11 cellular contexts compared by ENCODE assay signal in genomic region chr5:7816535-7816901, GRCh38. TPM values are rescaled to one million over a fixed set of nuclear protein-coding genes. Genes with fewer than 3 reads are reported as not detected.
DNase-seq lines count a peak whose midpoint lies in the region; ATAC-seq and TF ChIP-seq lines count a peak whose summit lies in the region.
"Had no signal": no experiment of that assay in that cellular context is flagged by ENCODE, and none has a peak within 500 bp of the region (broad histone marks: within the 10 kb centered on the region; RNA-seq: fewer than 3 reads in every experiment).

No MANE protein-coding gene starts in this region.

- peak overlapping the region; percentile 95 for H2AFZ ChIP-seq in neural progenitor cell (replicated peaks)

- POLR2A ChIA-PET in Panc1 (lab: Charles Lee) = no interaction called here

- TF ChIP-seq CTCF in Panc1 (IDR thresholded peaks at IDR 0.05) = no peak; the same call in none of the 2 replicates
- TF ChIP-seq CTCF in neural progenitor cell (IDR thresholded peaks at IDR 0.05) = no peak

- no peaks in the 10 kb centered on the region for H3K9me3 Mint-ChIP-seq in neural progenitor cell
- H3K9me3 Mint-ChIP-seq: naive thymus-derived CD8-positive, alpha-beta T cell; T-cell had no signal

- H3K27me3 ChIP-seq in Panc1 (ENCODE audit: control insufficient read depth, insufficient read depth, low read length) (peaks cover 11% of the 10 kb centered on the region), neural progenitor cell (no peaks in the 10 kb centered on the region)

- BruUV-seq in Panc1 (replicated peaks; lab: Mats Ljungman, UMichigan) = no TSS peak

- no peak overlapping the region for H3K27ac ChIP-seq in Panc1 (ENCODE audit: low read length)
- peak overlapping the region; percentile 30 for H3K27ac ChIP-seq in neural progenitor cell

- H3K79me2 ChIP-seq in neural progenitor cell (ENCODE audit: low read depth) = no peaks in the 10 kb centered on the region

- H4K20me1 ChIP-seq in neural progenitor cell (ENCODE audit: low read depth) = no peaks in the 10 kb centered on the region

- no peaks in the 10 kb centered on the region for H3K9me3 ChIP-seq in Panc1 (ENCODE audit: control insufficient read depth, insufficient read depth, low read depth, low read length)
- no peaks in the 10 kb centered on the region for H3K9me3 ChIP-seq in neural progenitor cell (ENCODE audit: low read depth)

- in situ Hi-C loops in Panc1 (cut with HindIII; ENCODE audit: low pct_unique_long_range_greater_than_20kb, low sequenced_read_pairs) = no loop called here

- intact Hi-C loops in Panc1 (cut with micrococcal nuclease; ENCODE audit: unreplicated experiment) = no loop called here

- CTCF ChIA-PET in Panc1 (lab: Charles Lee) = interaction anchor here (0.6 kb wide), 1 partner anchor 44 kb away, joined by 3 read pairs; no protein-coding TSS in a partner anchor

- no peaks in the 10 kb centered on the region for H3K36me3 Mint-ChIP-seq in neural progenitor cell
- H3K36me3 Mint-ChIP-seq: naive thymus-derived CD8-positive, alpha-beta T cell; T-cell had no signal

- H3F3A ChIP-seq in neural progenitor cell (ENCODE audit: low read depth) = peaks cover 23% of the 10 kb centered on the region

- H3K4me1 ChIP-seq in Panc1 (ENCODE audit: control insufficient read depth, insufficient read depth, low read length) (no peaks in the 10 kb centered on the region), neural progenitor cell (peaks cover 13% of the 10 kb centered on the region)

- no peak overlapping the region for H3K9ac ChIP-seq in neural progenitor cell

- H3K27ac Mint-ChIP-seq in neural progenitor cell = peak overlapping the region; percentile 84
- H3K27ac Mint-ChIP-seq: T-cell had no signal

- no peak for DNase-seq in Panc1 (ENCODE audit: low read depth, low spot score)
- peak; percentile 79 for DNase-seq in neural progenitor cell (ENCODE audit: low spot score)
- no peak for DNase-seq in HUDEP-2 (lab: John Stamatoyannopoulos, UW; ENCODE audit: unreplicated experiment in 76 of 76)
- DNase-seq: cerebellar nuclear complex had no signal

- H3K4me1 Mint-ChIP-seq in neural progenitor cell = peaks cover 36% of the 10 kb centered on the region

- peak overlapping the region; percentile 66 for H3K4me2 ChIP-seq in neural progenitor cell

- H3K4me3 Mint-ChIP-seq in neural progenitor cell = no peak overlapping the region
- H3K4me3 Mint-ChIP-seq: naive thymus-derived CD8-positive, alpha-beta T cell; T-cell had no signal

- peaks cover 4% of the 10 kb centered on the region for H3K27me3 Mint-ChIP-seq in neural progenitor cell (ENCODE audit: insufficient read depth, low read depth)

- no peaks in the 10 kb centered on the region for H3K36me3 ChIP-seq in Panc1 (ENCODE audit: control insufficient read depth, insufficient read depth, low read length)
- H3K36me3 ChIP-seq in neural progenitor cell = no peaks in the 10 kb centered on the region

- ATAC-seq in GM19328 (IDR thresholded peaks at IDR 0.05; ENCODE audit: unreplicated experiment) (peak; percentile 4), HG02885 (IDR thresholded peaks at IDR 0.05; ENCODE audit: poor library complexity, unreplicated experiment) (peak; percentile 4), Panc1 (peak; percentile 67), HG03342 (IDR thresholded peaks at IDR 0.05; ENCODE audit: unreplicated experiment) (no peak), GM18858 (IDR thresholded peaks at IDR 0.05; ENCODE audit: unreplicated experiment) (no peak)

- H3K4me3 ChIP-seq in Panc1 (ENCODE audit: low read depth in 2 of 2, low read length in 2 of 2) = no peak overlapping the region
- peak overlapping the region; percentile 17 for H3K4me3 ChIP-seq in neural progenitor cell

RNA-seq across cellular contexts. Expression of gene CFAP90, which starts 34.4 kb away (rescaled TPM):
- 0.69 TPM for total RNA-seq in Panc1 (2021; ENCODE audit: unreplicated experiment)
- 1.3 TPM for polyA plus RNA-seq in Panc1 (2012; ENCODE audit: insufficient read length)
- total RNA-seq in neural progenitor cell (ENCODE audit: low replicate concordance) = 0.22 TPM in 1 of 2 replicates, not detected in the other
- total RNA-seq: fibroblast of lung; naive thymus-derived CD8-positive, alpha-beta T cell; T-cell had no signal
- polyA plus RNA-seq: fibroblast of lung; naive thymus-derived CD8-positive, alpha-beta T cell had no signal

RNA-seq across cellular contexts. Expression of gene FASTKD3, which starts 52.3 kb away (rescaled TPM):
- 9.9 TPM for total RNA-seq in Panc1 (2021; ENCODE audit: unreplicated experiment)
- 4.4 TPM for polyA plus RNA-seq in Panc1 (2012; ENCODE audit: insufficient read length)
- 25.2 and 32.2 TPM in 2 replicates for total RNA-seq in neural progenitor cell (ENCODE audit: low replicate concordance)

RNA-seq across cellular contexts. Expression of gene MTRR, which starts 52.4 kb away (rescaled TPM):
- total RNA-seq in Panc1 (2021; ENCODE audit: unreplicated experiment) (57.8 TPM), neural progenitor cell (ENCODE audit: low replicate concordance) (53.5 and 54.5 TPM in 2 replicates)
- 38.3 TPM for polyA plus RNA-seq in Panc1 (2012; ENCODE audit: insufficient read length)

Comparison
In these comparisons a context has a peak if more than half of its experiments do, and no peak if none do; other contexts are left out.
1. ATAC-seq: peak in GM19328 (single experiment), HG02885 (single experiment) and Panc1 (single experiment); none in HG03342 (single experiment) and GM18858 (single experiment).